Comparison of ENCODE assay signal across 1 cellular context in genomic region chr20:31721408-31722332, GRCh38.
TF ChIP-seq lines count a peak whose summit lies in the region.

No MANE protein-coding gene starts in this region.

TF ChIP-seq in H1, 55 proteins besides CTCF, POLR2A, EP300 and RAD21:
- no peak for TF ChIP-seq NRF1 (IDR thresholded peaks at IDR 0.05; ENCODE audit: low read depth, low read length)
- no peak for TF ChIP-seq GTF2F1 (IDR thresholded peaks at IDR 0.05; ENCODE audit: borderline replicate concordance, low read depth, low read length)
- peak; percentile 38 for TF ChIP-seq KDM4A (IDR thresholded peaks at IDR 0.05; ENCODE audit: low read depth, low read length, severe bottlenecking)
